ENCODE assay signal across 8 cellular contexts in the genomic region with DNA sequence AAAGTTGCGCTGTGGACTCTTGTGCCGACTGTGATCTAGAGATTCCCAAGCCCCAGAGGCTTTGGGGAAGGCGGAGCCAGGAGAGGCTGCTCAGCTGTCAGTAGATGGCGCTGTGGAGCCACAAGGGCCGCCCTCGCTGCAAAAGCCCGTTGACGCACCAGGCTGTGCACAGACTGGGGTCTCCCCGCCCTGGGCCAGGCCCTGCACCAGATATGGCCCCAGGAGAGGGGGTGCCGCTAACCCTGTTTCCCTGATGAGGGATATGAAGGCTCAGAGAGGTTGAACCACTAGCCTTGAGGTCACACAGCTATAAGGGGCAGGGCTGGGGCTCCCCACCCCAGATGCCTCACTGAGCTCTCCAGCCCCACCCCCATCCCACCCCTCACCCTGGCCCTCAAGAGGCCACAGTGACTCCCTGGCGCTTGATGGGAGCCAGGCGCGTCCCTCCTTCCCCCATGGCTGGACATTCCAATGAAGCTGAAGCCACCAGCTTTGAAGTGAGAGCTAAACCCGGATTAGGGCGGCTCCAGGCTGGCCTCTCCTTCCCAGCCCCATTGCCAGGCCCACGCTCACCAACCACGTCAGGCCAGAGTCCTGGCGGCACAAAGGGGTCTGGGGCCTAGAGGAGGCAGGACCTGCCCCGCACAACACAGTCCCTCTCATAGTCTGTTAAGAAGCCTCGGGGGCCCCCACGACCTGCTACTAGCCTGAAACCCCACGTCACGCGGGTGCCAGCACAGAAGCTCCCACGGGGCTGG. TPM values are rescaled to one million over a fixed set of nuclear protein-coding genes. Genes with fewer than 3 reads are reported as not detected.
DNase-seq lines count a peak whose midpoint lies in the region; ATAC-seq and TF ChIP-seq lines count a peak whose summit lies in the region.

No MANE protein-coding gene starts in this region.

- H3K27me3 Mint-ChIP-seq in natural killer cell (ENCODE audit: low read depth in 2 of 2) = no peaks in the 10 kb centered on the region

- H3K36me3 ChIP-seq in OCI-LY1 (ENCODE audit: insufficient read depth, low read length) = no peaks in the 10 kb centered on the region

- no peaks in the 10 kb centered on the region for H3K9me3 Mint-ChIP-seq in natural killer cell
- H3K9me3 Mint-ChIP-seq in stimulated activated effector memory CD8-positive, alpha-beta T cell treated with anti-CD3 and anti-CD28 coated beads, Interleukin-12 subunit alpha, Interleukin-12 subunit beta, amount 100 ng/mL, for 72 hours = no peaks in the 10 kb centered on the region

- no peaks in the 10 kb centered on the region for H3K4me1 ChIP-seq in OCI-LY1 (ENCODE audit: insufficient read depth, low read length, severe bottlenecking)

- intact Hi-C loops in natural killer cell (cut with micrococcal nuclease) = loop anchor here (1.0 kb wide), 1 partner anchor 670 kb away; no protein-coding TSS in a partner anchor

- H3K4me3 ChIP-seq in OCI-LY1 (ENCODE audit: low read depth, low read length, poor library complexity, severe bottlenecking) = no peak overlapping the region

- no peak overlapping the region for H3K4me3 Mint-ChIP-seq in natural killer cell
- no peak overlapping the region for H3K4me3 Mint-ChIP-seq in stimulated activated effector memory CD8-positive, alpha-beta T cell treated with anti-CD3 and anti-CD28 coated beads, Interleukin-12 subunit alpha, Interleukin-12 subunit beta, amount 100 ng/mL, for 72 hours

- H2AFZ ChIP-seq in OCI-LY1 (ENCODE audit: low read length) = no peak overlapping the region

- no peak overlapping the region for H3K27ac Mint-ChIP-seq in natural killer cell
- no peak overlapping the region for H3K27ac Mint-ChIP-seq in stimulated activated effector memory CD8-positive, alpha-beta T cell treated with anti-CD3 and anti-CD28 coated beads, Interleukin-12 subunit alpha, Interleukin-12 subunit beta, amount 100 ng/mL, for 72 hours

- peak; percentile 27 for DNase-seq in DMS 273 treated with DMSO at 0.1 percent for 48 hours (lab: John Stamatoyannopoulos, UW)
- peak; percentile 72 for DNase-seq in HPDE6-E6E7 (ENCODE audit: extremely low spot score)
- peak; percentile 51 for DNase-seq in activated T-cell treated with anti-CD3 and anti-CD28 coated beads for 1 hour (ENCODE audit: low read depth)
- peak; percentile 61 for DNase-seq in natural killer cell
- DNase-seq in stimulated activated effector memory CD8-positive, alpha-beta T cell treated with anti-CD3 and anti-CD28 coated beads, Interleukin-12 subunit alpha, Interleukin-12 subunit beta, amount 100 ng/mL, for 72 hours (ENCODE audit: low spot score in 2 of 2) = peak; percentile 66 to 85

- H3K36me3 Mint-ChIP-seq in natural killer cell = no peaks in the 10 kb centered on the region
- no peaks in the 10 kb centered on the region for H3K36me3 Mint-ChIP-seq in stimulated activated effector memory CD8-positive, alpha-beta T cell treated with anti-CD3 and anti-CD28 coated beads, Interleukin-12 subunit alpha, Interleukin-12 subunit beta, amount 100 ng/mL, for 72 hours

- H3K9me2 ChIP-seq in OCI-LY1 (ENCODE audit: low read depth, low read length) = no peaks in the 10 kb centered on the region

- no peak overlapping the region for H3K4me2 ChIP-seq in OCI-LY1 (ENCODE audit: low read length)

- peaks cover 8% of the 10 kb centered on the region; the same call in 1 of the 2 replicates for H3K27me3 ChIP-seq in OCI-LY1 (ENCODE audit: insufficient read depth, low read length)

- peak; percentile 99 for TF ChIP-seq CTCF in OCI-LY1 (IDR thresholded peaks at IDR 0.05; ENCODE audit: low read length)
- TF ChIP-seq CTCF in natural killer cell (IDR thresholded peaks at IDR 0.05) = peak; percentile 75

- H3K9ac ChIP-seq in OCI-LY1 (ENCODE audit: low read length) = no peak overlapping the region

- no peaks in the 10 kb centered on the region for H3K4me1 Mint-ChIP-seq in natural killer cell
- H3K4me1 Mint-ChIP-seq in stimulated activated effector memory CD8-positive, alpha-beta T cell treated with anti-CD3 and anti-CD28 coated beads, Interleukin-12 subunit alpha, Interleukin-12 subunit beta, amount 100 ng/mL, for 72 hours = no peaks in the 10 kb centered on the region

- no peaks in the 10 kb centered on the region for H4K20me1 ChIP-seq in OCI-LY1 (ENCODE audit: insufficient read depth, low read length)

- no peaks in the 10 kb centered on the region for H3K79me2 ChIP-seq in OCI-LY1 (ENCODE audit: insufficient read depth, low read length)

- no peaks in the 10 kb centered on the region for H3F3A ChIP-seq in OCI-LY1 (ENCODE audit: insufficient read depth, low read length)

- no peak overlapping the region for H3K27ac ChIP-seq in OCI-LY1 (ENCODE audit: low read depth, low read length, poor library complexity, severe bottlenecking)

- no peaks in the 10 kb centered on the region for H3K9me3 ChIP-seq in OCI-LY1 (ENCODE audit: low read length)

- peak; percentile 71 for ATAC-seq in esophagus mucosa
- peak; percentile 68 to 91 (median 77) for ATAC-seq in natural killer cell
- peak; percentile 75 for ATAC-seq in stimulated activated effector memory CD8-positive, alpha-beta T cell treated with anti-CD3 and anti-CD28 coated beads, Interleukin-12 subunit alpha, Interleukin-12 subunit beta, amount 100 ng/mL, for 72 hours
- ATAC-seq in HG03196 (IDR thresholded peaks at IDR 0.05; ENCODE audit: unreplicated experiment) = no peak

RNA-seq across cellular contexts. Expression of a gene that starts 26.4 kb away (rescaled TPM):
- not detected for total RNA-seq in esophagus mucosa
- total RNA-seq in natural killer cell = not detected
